ENCODE assay signal across 9 cellular contexts in the genomic region with DNA sequence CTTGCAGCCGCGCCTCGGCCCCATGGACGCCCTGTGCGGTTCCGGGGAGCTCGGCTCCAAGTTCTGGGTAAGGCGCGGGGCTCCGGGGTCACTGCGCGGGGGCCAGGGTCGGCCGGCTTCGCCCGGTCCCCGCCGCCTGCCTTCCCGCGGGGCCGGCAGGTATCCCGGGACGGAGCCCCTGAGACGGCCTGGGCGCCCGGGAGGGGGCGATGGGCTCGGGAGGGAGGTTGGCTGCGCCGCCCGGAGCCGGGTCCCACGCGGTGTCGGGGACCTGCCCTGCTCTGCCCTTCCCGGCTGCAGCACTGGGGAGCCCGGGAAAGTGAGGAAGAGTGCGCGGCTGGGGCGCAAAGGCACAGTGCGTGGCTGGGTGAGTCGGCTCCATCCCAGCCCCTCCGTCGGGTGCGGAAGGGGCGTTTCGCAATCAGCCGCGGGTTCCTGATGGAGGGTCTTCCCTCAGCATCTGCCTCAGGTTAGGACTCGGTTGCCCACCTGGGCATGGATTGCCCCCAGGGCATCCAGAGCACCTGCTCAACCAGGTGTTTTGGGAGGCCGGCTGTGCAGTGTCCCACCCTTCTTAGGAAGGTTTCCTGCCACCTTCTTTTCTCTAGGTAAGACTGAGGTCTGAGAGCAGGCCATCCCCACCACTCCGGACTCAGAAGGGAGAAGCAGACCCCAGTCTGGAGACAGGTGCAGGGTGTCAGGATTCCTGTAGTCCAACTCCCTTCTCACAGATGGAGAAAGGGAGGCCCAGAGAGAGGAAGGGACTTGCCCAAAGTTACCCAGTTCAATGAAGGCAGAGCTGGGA. TPM values are rescaled to one million over a fixed set of nuclear protein-coding genes. Genes with fewer than 3 reads are reported as not detected.
DNase-seq lines count a peak whose midpoint lies in the region; ATAC-seq and TF ChIP-seq lines count a peak whose summit lies in the region.
"Had no signal": no experiment of that assay in that cellular context is flagged by ENCODE, and none has a peak within 500 bp of the region (broad histone marks: within the 10 kb centered on the region; RNA-seq: fewer than 3 reads in every experiment).

No MANE protein-coding gene starts in this region.

- H3K9me3 Mint-ChIP-seq in activated naive CD4-positive, alpha-beta T cell treated with anti-CD3 and anti-CD28 coated beads, Interleukin-2, amount 10 ng/mL, durations not matched to agents 7 days and 5 days, result no peaks in the 10 kb centered on the region
- H3K9me3 Mint-ChIP-seq in activated naive CD4-positive, alpha-beta T cell treated with anti-CD3 and anti-CD28 coated beads, Interleukin-2, amount 50 U/mL, for 72 hours, result no peaks in the 10 kb centered on the region

- H3K27ac Mint-ChIP-seq in activated naive CD4-positive, alpha-beta T cell treated with anti-CD3 and anti-CD28 coated beads, Interleukin-2, amount 10 ng/mL, durations not matched to agents 7 days and 5 days, result no peak overlapping the region
- no peak overlapping the region for H3K27ac Mint-ChIP-seq in activated naive CD4-positive, alpha-beta T cell treated with anti-CD3 and anti-CD28 coated beads, Interleukin-2, amount 50 U/mL, for 72 hours

- no peak for TF ChIP-seq EP300 in upper lobe of left lung (IDR thresholded peaks at IDR 0.05)

- no peaks in the 10 kb centered on the region for H3K36me3 ChIP-seq in lung (ENCODE audit: control insufficient read depth in 2 of 2, insufficient read depth in 2 of 2, low read length in 2 of 2)
- no peaks in the 10 kb centered on the region for H3K36me3 ChIP-seq in upper lobe of left lung

- ATAC-seq in activated naive CD4-positive, alpha-beta T cell treated with anti-CD3 and anti-CD28 coated beads, Interleukin-2, amount 50 U/mL, for 72 hours, result no peak
- ATAC-seq in lung (ENCODE audit: insufficient read depth, low FRiP score), result no peak
- ATAC-seq in upper lobe of left lung (ENCODE audit: low FRiP score in 2 of 2), result peak in 1 of 2 donors; percentile 13
- ATAC-seq in GM19467 (IDR thresholded peaks at IDR 0.05; ENCODE audit: unreplicated experiment), result no peak
- ATAC-seq in HG03571 (IDR thresholded peaks at IDR 0.05; ENCODE audit: unreplicated experiment), result no peak
- ATAC-seq in GM19463 (IDR thresholded peaks at IDR 0.05; ENCODE audit: unreplicated experiment), result no peak

- no peaks in the 10 kb centered on the region for H3K4me1 Mint-ChIP-seq in activated naive CD4-positive, alpha-beta T cell treated with anti-CD3 and anti-CD28 coated beads, Interleukin-2, amount 10 ng/mL, durations not matched to agents 7 days and 5 days

- TF ChIP-seq CTCF in dorsolateral prefrontal cortex (IDR thresholded peaks at IDR 0.05 in 54 of 56, conservative IDR thresholded peaks at IDR 0.05 in 2 of 56; ENCODE audit: low read depth in 1 of 56, partially characterized antibody in 56 of 56) (no peak), lung (IDR thresholded peaks at IDR 0.05; ENCODE audit: control extremely low read depth, extremely low read depth) (no peak), upper lobe of left lung (IDR thresholded peaks at IDR 0.05) (peak in 2 of 6 experiments; percentile 6 to 18)

- TF ChIP-seq POLR2A in upper lobe of left lung (IDR thresholded peaks at IDR 0.05), result no peak

- CTCF ChIA-PET in activated naive CD4-positive, alpha-beta T cell treated with anti-CD3 and anti-CD28 coated beads, Interleukin-2, amount 10 ng/mL, durations not matched to agents 7 days and 5 days (lab: Charles Lee), result interaction anchor here (1.3 kb wide), 1 partner anchor 9 kb away, joined by 4 read pairs; no protein-coding TSS in a partner anchor

- 5 to 7% methylated on average over 28 to 52 of the region's 52 CpGs for WGBS in lung, 2 donors
- WGBS in upper lobe of left lung, 2 donors, result 21 to 96% methylated on average over 2 to 15 of the region's 52 CpGs

- H3K9me3 ChIP-seq in lung (ENCODE audit: control insufficient read depth in 2 of 2, insufficient read depth in 1 of 2, low read length in 1 of 2) (no peaks in the 10 kb centered on the region), upper lobe of left lung (no peaks in the 10 kb centered on the region)

- H3K27me3 ChIP-seq in dorsolateral prefrontal cortex (peaks cover 0 to 49% (median 22%) of the 10 kb centered on the region in 45 donors), lung (ENCODE audit: control insufficient read depth, insufficient read depth) (no peaks in the 10 kb centered on the region), upper lobe of left lung (peaks cover 0 to 12% (median 8%) of the 10 kb centered on the region in 4 donors)

- intact Hi-C loops in dorsolateral prefrontal cortex (cut with DNase I), result loop anchor here in 1 of 2 donors (5.0 kb wide), 1 partner anchor 47 kb away; no protein-coding TSS in a partner anchor

- peak overlapping the region in 58 of 59 donors; percentile 3 to 66 (median 46) for H3K4me3 ChIP-seq in dorsolateral prefrontal cortex
- peak overlapping the region; percentile 41 for H3K4me3 ChIP-seq in lung
- peak overlapping the region; percentile 39 to 74 (median 53) for H3K4me3 ChIP-seq in upper lobe of left lung

- no peak overlapping the region for H3K4me3 Mint-ChIP-seq in activated naive CD4-positive, alpha-beta T cell treated with anti-CD3 and anti-CD28 coated beads, Interleukin-2, amount 10 ng/mL, durations not matched to agents 7 days and 5 days

- H3K27me3 Mint-ChIP-seq in activated naive CD4-positive, alpha-beta T cell treated with anti-CD3 and anti-CD28 coated beads, Interleukin-2, amount 10 ng/mL, durations not matched to agents 7 days and 5 days, result peaks cover 99% of the 10 kb centered on the region

- no peaks in the 10 kb centered on the region for H3K36me3 Mint-ChIP-seq in activated naive CD4-positive, alpha-beta T cell treated with anti-CD3 and anti-CD28 coated beads, Interleukin-2, amount 10 ng/mL, durations not matched to agents 7 days and 5 days
- no peaks in the 10 kb centered on the region for H3K36me3 Mint-ChIP-seq in activated naive CD4-positive, alpha-beta T cell treated with anti-CD3 and anti-CD28 coated beads, Interleukin-2, amount 50 U/mL, for 72 hours

- H3K4me1 ChIP-seq in lung (ENCODE audit: control insufficient read depth in 2 of 2, insufficient read depth in 2 of 2, low read length in 2 of 2) (peaks cover 0 to 18% of the 10 kb centered on the region in 2 donors), upper lobe of left lung (peaks cover 32 to 60% (median 54%) of the 10 kb centered on the region in 4 donors)

- DNase-seq in activated naive CD4-positive, alpha-beta T cell treated with anti-CD3 and anti-CD28 coated beads, Interleukin-2, amount 10 ng/mL, durations not matched to agents 7 days and 5 days, result peak; percentile 18
- no peak for DNase-seq in activated naive CD4-positive, alpha-beta T cell treated with anti-CD3 and anti-CD28 coated beads, Interleukin-2, amount 50 U/mL, for 72 hours (ENCODE audit: low spot score in 2 of 2)
- DNase-seq in dorsolateral prefrontal cortex (no peak), lung (ENCODE audit: low spot score) (no peak), upper lobe of left lung (no peak)
- DNase-seq: stimulated activated naive CD4-positive, alpha-beta T cell had no signal

- H3K27ac ChIP-seq in dorsolateral prefrontal cortex (peak overlapping the region in 1 of 59 donors; percentile 38), lung (ENCODE audit: low read depth in 1 of 2, low read length in 1 of 2) (peak overlapping the region in 1 of 2 donors; percentile 39), upper lobe of left lung (peak overlapping the region; percentile 50 to 75 (median 67))

RNA-seq across cellular contexts. Expression of a gene that starts 0.4 kb away (rescaled TPM):
- not detected for total RNA-seq in activated naive CD4-positive, alpha-beta T cell treated with anti-CD3 and anti-CD28 coated beads, Interleukin-2, amount 50 U/mL, for 72 hours
- total RNA-seq in dorsolateral prefrontal cortex (1 to 10 TPM in 114 of 120 experiments, under 1 TPM in 6; 0.52 to 9.2 (median 2.7) TPM), lung (10 to 100 TPM; 18.3 to 46.4 TPM), upper lobe of left lung (100 to 1,000 TPM in 1 of 6 donors, 10 to 100 TPM in 5; 34.2 to 268 (median 57.7) TPM)
- 10 to 100 TPM; 10.3 to 45.7 TPM for polyA plus RNA-seq in lung
